Comparison of ENCODE assay signal across 24 cellular contexts in genomic region chr2:66548422-66548821, GRCh38.
A peak's percentile ranks its signal among the peaks of the same experiment; 100 is the strongest.
DNase-seq lines count a peak whose midpoint lies in the region; ATAC-seq and TF ChIP-seq lines count a peak whose summit lies in the region.
"Had no signal": no experiment of that assay in that cellular context is flagged by ENCODE, and none has a peak within 500 bp of the region (broad histone marks: within the 10 kb centered on the region; RNA-seq: fewer than 3 reads in every experiment).

No MANE protein-coding gene starts in this region.

- DNase-seq in NCI-H2171 treated with DMSO at 0.1 percent for 48 hours (lab: John Stamatoyannopoulos, UW) (peak; percentile 1), NCI-H2171 (lab: John Stamatoyannopoulos, UW) (no peak), NCI-H69 (lab: John Stamatoyannopoulos, UW) (peak; percentile 37), type B pancreatic cell (ENCODE audit: extremely low spot score, unreplicated experiment) (no peak), NCI-H345 (lab: John Stamatoyannopoulos, UW) (no peak), cerebellar nuclear complex (lab: John Stamatoyannopoulos, UW) (no peak)
- DNase-seq: 8988T; Caco-2; CD4-positive, alpha-beta memory T cell; DMS 273 treated with DMSO at 0.1 percent for 48 hours; GOT3; HCEC 1CT; Karpas-422; NCI-H1092; NCI-H146; NCI-H2029; NCI-H446 treated with DMSO at 0.1 percent for 48 hours; PC-9; RPMI8226; SHP77 treated with DMSO at 0.1 percent for 48 hours; SK-N-SH had no signal

- H3K27me3 Mint-ChIP-seq in type B pancreatic cell, result no peaks in the 10 kb centered on the region

- ATAC-seq in esophagus mucosa (peak; percentile 67), HG03520 (IDR thresholded peaks at IDR 0.05; ENCODE audit: unreplicated experiment) (no peak)
- ATAC-seq: GM12878 had no signal

- H3K4me1 Mint-ChIP-seq in type B pancreatic cell (ENCODE audit: unreplicated experiment), result peaks cover 41% of the 10 kb centered on the region
- H3K4me1 Mint-ChIP-seq: CD4-positive, alpha-beta memory T cell had no signal

- no peak for TF ChIP-seq CTCF in type B pancreatic cell (conservative IDR thresholded peaks at IDR 0.05)

- H3K27ac Mint-ChIP-seq in type B pancreatic cell, result no peak overlapping the region
- H3K27ac Mint-ChIP-seq: CD4-positive, alpha-beta memory T cell had no signal

- H3K36me3 Mint-ChIP-seq in type B pancreatic cell, result peaks cover 40% of the 10 kb centered on the region
- H3K36me3 Mint-ChIP-seq: CD4-positive, alpha-beta memory T cell had no signal

- H3K9me3 Mint-ChIP-seq in type B pancreatic cell, result no peaks in the 10 kb centered on the region

- H3K4me3 Mint-ChIP-seq in type B pancreatic cell, result peak overlapping the region; percentile 35
- H3K4me3 Mint-ChIP-seq: CD4-positive, alpha-beta memory T cell had no signal

Comparison
In these comparisons a context has a peak if more than half of its experiments do, and no peak if none do; other contexts are left out.
1. DNase-seq: peak in NCI-H2171 treated with DMSO at 0.1 percent for 48 hours (single experiment) and NCI-H69 (single experiment); none in NCI-H2171 (single experiment), type B pancreatic cell (single experiment), NCI-H345 (single experiment) and cerebellar nuclear complex (0 of 2).